8 cellular contexts compared by ENCODE assay signal in genomic region chr2:218569038-218569431, GRCh38. TPM values are rescaled to one million over a fixed set of nuclear protein-coding genes. Genes with fewer than 3 reads are reported as not detected.
DNase-seq lines count a peak whose midpoint lies in the region; ATAC-seq and TF ChIP-seq lines count a peak whose summit lies in the region.

No MANE protein-coding gene starts in this region.

- intact Hi-C loops in Right ventricle myocardium superior (cut with DNase I), result loop anchor here (10.0 kb wide), 1 partner anchor 86 kb away; the partner anchor contains the start of genes BCS1L and ZNF142
- intact Hi-C loops in Right ventricle myocardium inferior (cut with DNase I), result loop anchor here (2.0 to 10.0 kb wide), 3 partner anchors 78 to 284 kb away; no protein-coding TSS in a partner anchor
- intact Hi-C loops in transverse colon (cut with DNase I; ENCODE audit: low total_unique reads), result no loop called here

- H3K36me3 Mint-ChIP-seq in glutamatergic neuron (ENCODE audit: unreplicated experiment), result no peaks in the 10 kb centered on the region

- in situ Hi-C loops in transverse colon (cut with MboI; ENCODE audit: low pct_ligation_motif_present in 1 of 4, low pct_unique_long_range_greater_than_20kb in 1 of 4, low sequenced_read_pairs in 3 of 4), result no loop called here

- H3K27me3 ChIP-seq in Peyer's patch (no peaks in the 10 kb centered on the region), parathyroid adenoma (ENCODE audit: control insufficient read depth, insufficient read depth, low read length) (no peaks in the 10 kb centered on the region), transverse colon (no peaks in the 10 kb centered on the region)

- TF ChIP-seq POLR2A in Peyer's patch (IDR thresholded peaks at IDR 0.05) (no peak), transverse colon (IDR thresholded peaks at IDR 0.05) (no peak)

- H2AFZ ChIP-seq in parathyroid adenoma, result peak overlapping the region; percentile 95

- H3K9me3 Mint-ChIP-seq in glutamatergic neuron (ENCODE audit: unreplicated experiment), result no peaks in the 10 kb centered on the region

- H3K36me3 ChIP-seq in Peyer's patch (peaks cover 0 to 16% (median 0%) of the 10 kb centered on the region in 3 donors), parathyroid adenoma (ENCODE audit: control insufficient read depth, insufficient read depth, low read length) (no peaks in the 10 kb centered on the region), transverse colon (peaks cover 0 to under 1% (median 0%) of the 10 kb centered on the region in 4 donors)

- peaks cover 12% of the 10 kb centered on the region for H3K4me1 Mint-ChIP-seq in glutamatergic neuron (ENCODE audit: low read depth, unreplicated experiment)

- peak overlapping the region; percentile 92 for H3K27ac Mint-ChIP-seq in glutamatergic neuron (ENCODE audit: unreplicated experiment)

- ATAC-seq in Right ventricle myocardium superior (ENCODE audit: poor library complexity), result peak; percentile 9
- no peak for ATAC-seq in Right ventricle myocardium inferior
- peak; percentile 15 for ATAC-seq in HG03060 (IDR thresholded peaks at IDR 0.05; ENCODE audit: low read depth, unreplicated experiment)

- TF ChIP-seq CTCF in Peyer's patch (IDR thresholded peaks at IDR 0.05) (no peak), glutamatergic neuron (IDR thresholded peaks at IDR 0.05; ENCODE audit: partially characterized antibody, unreplicated experiment) (no peak), parathyroid adenoma (IDR thresholded peaks at IDR 0.05) (no peak), transverse colon (IDR thresholded peaks at IDR 0.05) (no peak)

- H3K27ac ChIP-seq in Peyer's patch (peak overlapping the region; percentile 89 to 92 (median 90)), parathyroid adenoma (peak overlapping the region; percentile 95), transverse colon (peak overlapping the region; percentile 90 to 98 (median 96))

- peaks cover 4% of the 10 kb centered on the region for H3K27me3 Mint-ChIP-seq in glutamatergic neuron (ENCODE audit: unreplicated experiment)

- WGBS in transverse colon (ENCODE audit: low coverage in 1 of 2), 2 donors, result 1% methylated on average over 31 of the region's 31 CpGs; no CpG with 5 or more reads in 1 of the 2 donors

- DNase-seq in Right ventricle myocardium superior (peak; percentile 54), Right ventricle myocardium inferior (ENCODE audit: missing footprints) (no peak), Peyer's patch (peak; percentile 46 to 73 (median 70)), activated gamma-delta T cell treated with Interleukin-2 at 50 U/mL for 16 hours (peak; percentile 34), glutamatergic neuron (peak; percentile 61), transverse colon (peak; percentile 52)

- H3K9ac ChIP-seq in parathyroid adenoma, result peak overlapping the region; percentile 85

- H3K4me3 ChIP-seq in Peyer's patch, result peak overlapping the region; percentile 56 to 81 (median 67)
- H3K4me3 ChIP-seq in parathyroid adenoma (ENCODE audit: low read depth, low read length), result peak overlapping the region; percentile 72
- peak overlapping the region; percentile 57 to 89 (median 82) for H3K4me3 ChIP-seq in transverse colon

- H3K4me3 Mint-ChIP-seq in glutamatergic neuron (ENCODE audit: unreplicated experiment), result peak overlapping the region; percentile 93

- H3K4me2 ChIP-seq in parathyroid adenoma (ENCODE audit: low read length), result peak overlapping the region; percentile 90

- no peak for TF ChIP-seq EP300 in transverse colon (IDR thresholded peaks at IDR 0.05; ENCODE audit: low read depth)

- peaks cover 32% of the 10 kb centered on the region for H3K79me2 ChIP-seq in parathyroid adenoma

- H3K9me3 ChIP-seq in Peyer's patch (no peaks in the 10 kb centered on the region), parathyroid adenoma (ENCODE audit: control insufficient read depth, low read length) (no peaks in the 10 kb centered on the region), transverse colon (no peaks in the 10 kb centered on the region)

- peaks cover 0 to 30% (median 9%) of the 10 kb centered on the region in 4 donors for H3K4me1 ChIP-seq in Peyer's patch
- H3K4me1 ChIP-seq in parathyroid adenoma, result peaks cover 17% of the 10 kb centered on the region
- H3K4me1 ChIP-seq in transverse colon, result peaks cover 10 to 34% (median 32%) of the 10 kb centered on the region in 4 donors

RNA-seq across cellular contexts. Expression of gene CNOT9, which starts 0.4 kb away (rescaled TPM):
- total RNA-seq in Right ventricle myocardium superior, result 17.7 TPM
- 15.7 TPM for total RNA-seq in Right ventricle myocardium inferior
- 10 to 100 TPM; 27.2 to 54.2 (median 51.5) TPM for total RNA-seq in Peyer's patch
- total RNA-seq in glutamatergic neuron (ENCODE audit: unreplicated experiment), result 58.1 TPM
- total RNA-seq in transverse colon, result 10 to 100 TPM; 14.6 to 36.7 (median 31.3) TPM

RNA-seq across cellular contexts. Expression of gene USP37, which starts 0.9 kb away (rescaled TPM):
- total RNA-seq in Right ventricle myocardium superior, result 5.9 TPM
- total RNA-seq in Right ventricle myocardium inferior, result 7.0 TPM
- total RNA-seq in Peyer's patch, result 10 to 100 TPM; 12.6 to 44.6 (median 21.8) TPM
- total RNA-seq in glutamatergic neuron (ENCODE audit: unreplicated experiment), result 12.7 TPM
- 10 to 100 TPM in 1 of 4 donors, 1 to 10 TPM in 3; 1.4 to 15.7 (median 8.1) TPM for total RNA-seq in transverse colon

RNA-seq across cellular contexts. Expression of gene PLCD4, which starts 38.7 kb away (rescaled TPM):
- 0.62 TPM for total RNA-seq in Right ventricle myocardium superior
- 0.43 TPM for total RNA-seq in Right ventricle myocardium inferior
- total RNA-seq in Peyer's patch, result 1 to 10 TPM in 3 of 4 donors, not detected in 1; 1.5 to 9.9 (median 3.6) TPM
- total RNA-seq in glutamatergic neuron (ENCODE audit: unreplicated experiment), result 1.9 TPM
- 1 to 10 TPM in 3 of 4 donors, under 1 TPM in 1; 0.20 to 8.2 (median 4.7) TPM for total RNA-seq in transverse colon
